Comparison of ENCODE assay signal across 8 cellular contexts in genomic region chr12:16348435-16349131, GRCh38. TPM values are rescaled to one million over a fixed set of nuclear protein-coding genes. Genes with fewer than 3 reads are reported as not detected.
DNase-seq lines count a peak whose midpoint lies in the region; ATAC-seq and TF ChIP-seq lines count a peak whose summit lies in the region.

No MANE protein-coding gene starts in this region.

- no peak overlapping the region for H2AFZ ChIP-seq in neural progenitor cell (replicated peaks)

- no peaks in the 10 kb centered on the region for H3K9me3 ChIP-seq in endodermal cell (ENCODE audit: control insufficient read depth, low read length)
- H3K9me3 ChIP-seq in neural progenitor cell (ENCODE audit: low read depth) = no peaks in the 10 kb centered on the region

- H4K20me1 ChIP-seq in neural progenitor cell (ENCODE audit: low read depth) = peaks cover 24% of the 10 kb centered on the region

- peaks cover 61% of the 10 kb centered on the region for H3K79me2 ChIP-seq in neural progenitor cell (ENCODE audit: low read depth)

- peak; percentile 66 for ATAC-seq in HG03521 (IDR thresholded peaks at IDR 0.05; ENCODE audit: unreplicated experiment)

- peak overlapping the region; percentile 91 for H3K27ac Mint-ChIP-seq in endodermal cell
- peak overlapping the region; percentile 96 for H3K27ac Mint-ChIP-seq in neural progenitor cell

- peak overlapping the region; percentile 99 for H3K4me2 ChIP-seq in neural progenitor cell

- H3K27me3 ChIP-seq in endodermal cell (ENCODE audit: control insufficient read depth, insufficient read depth, low read length, poor library complexity, severe bottlenecking) = no peaks in the 10 kb centered on the region
- no peaks in the 10 kb centered on the region for H3K27me3 ChIP-seq in neural progenitor cell

- peak; percentile 59 for DNase-seq in endodermal cell
- DNase-seq in neural progenitor cell (ENCODE audit: low spot score) = peak; percentile 9
- no peak for DNase-seq in NK-92 treated with Interleukin-12 subunit alpha and Interleukin-12 subunit beta, amount 100 ng/mL, for 24 hours (lab: John Stamatoyannopoulos, UW)
- no peak for DNase-seq in HPDE6-E6E7 (ENCODE audit: extremely low spot score)
- no peak for DNase-seq in amygdala (lab: John Stamatoyannopoulos, UW)
- no peak for DNase-seq in DMS 273 treated with DMSO at 0.1 percent for 48 hours (lab: John Stamatoyannopoulos, UW)

- H3K27me3 Mint-ChIP-seq in endodermal cell (ENCODE audit: insufficient read depth) (no peaks in the 10 kb centered on the region), neural progenitor cell (ENCODE audit: insufficient read depth, low read depth) (peaks cover 8% of the 10 kb centered on the region)

- peak overlapping the region; percentile 88 for H3K4me3 Mint-ChIP-seq in endodermal cell
- H3K4me3 Mint-ChIP-seq in neural progenitor cell = peak overlapping the region; percentile 93

- peaks cover 39% of the 10 kb centered on the region for H3K4me1 Mint-ChIP-seq in endodermal cell
- H3K4me1 Mint-ChIP-seq in neural progenitor cell = peaks cover 65% of the 10 kb centered on the region

- peaks cover 32% of the 10 kb centered on the region for H3F3A ChIP-seq in neural progenitor cell (ENCODE audit: low read depth)

- H3K36me3 ChIP-seq in endodermal cell (ENCODE audit: control insufficient read depth, insufficient read depth, low read length) (peaks cover 19% of the 10 kb centered on the region), neural progenitor cell (no peaks in the 10 kb centered on the region)

- TF ChIP-seq CTCF in endodermal cell (conservative IDR thresholded peaks at IDR 0.05) (no peak), neural progenitor cell (IDR thresholded peaks at IDR 0.05) (no peak)

- peak overlapping the region; percentile 33; the same call in 1 of the 2 replicates for H3K4me3 ChIP-seq in GM08714 (ENCODE audit: low read length)
- H3K4me3 ChIP-seq in endodermal cell (ENCODE audit: low read length) = peak overlapping the region; percentile 91
- H3K4me3 ChIP-seq in neural progenitor cell = peak overlapping the region; percentile 77

- H3K9me3 Mint-ChIP-seq in endodermal cell (peaks cover 1% of the 10 kb centered on the region), neural progenitor cell (peaks cover 3% of the 10 kb centered on the region)

- H3K36me3 Mint-ChIP-seq in endodermal cell (ENCODE audit: low read depth) (peaks cover 33% of the 10 kb centered on the region), neural progenitor cell (peaks cover 14% of the 10 kb centered on the region)

- 0 to 11% methylated on average over 3 to 10 of the region's 10 CpGs for WGBS in endodermal cell (ENCODE audit: insufficient coverage in 1 of 2, insufficient read length in 1 of 2), 2 experiments

- H3K9ac ChIP-seq in endodermal cell (ENCODE audit: extremely low read depth, low read length, poor library complexity, severe bottlenecking) (peak overlapping the region; percentile 66), neural progenitor cell (peak overlapping the region; percentile 60)

- H3K4me1 ChIP-seq in endodermal cell (ENCODE audit: control insufficient read depth, insufficient read depth, low read length) (peaks cover 4% of the 10 kb centered on the region), neural progenitor cell (peaks cover 57% of the 10 kb centered on the region)

- H3K27ac ChIP-seq in endodermal cell (ENCODE audit: low read depth, low read length) (peak overlapping the region; percentile 8), neural progenitor cell (peak overlapping the region; percentile 86)

RNA-seq across cellular contexts. Expression of gene MGST1, which starts 1.1 kb away (rescaled TPM):
- total RNA-seq in endodermal cell (100 to 1,000 TPM; 203 to 357 TPM), neural progenitor cell (ENCODE audit: low replicate concordance) (175 and 238 TPM in 2 replicates)
- polyA plus RNA-seq in endodermal cell (2013, experiment 1 of 2) = 209 TPM
- polyA plus RNA-seq in endodermal cell (2013, experiment 2 of 2) = 188 TPM

Comparison
In these comparisons a context has a peak if more than half of its experiments do, and no peak if none do; other contexts are left out.
1. H3K4me3 ChIP-seq: peak in every context shown above with its lines; median percentile 91 in endodermal cell; 77 in neural progenitor cell; 33 in GM08714.
2. DNase-seq: peak in endodermal cell (single experiment) and neural progenitor cell (single experiment); none in NK-92 treated with Interleukin-12 subunit alpha and Interleukin-12 subunit beta, amount 100 ng/mL, for 24 hours (single experiment), HPDE6-E6E7 (single experiment), amygdala (0 of 56) and DMS 273 treated with DMSO at 0.1 percent for 48 hours (single experiment).